ENCODE assay signal across 8 cellular contexts in the genomic region with DNA sequence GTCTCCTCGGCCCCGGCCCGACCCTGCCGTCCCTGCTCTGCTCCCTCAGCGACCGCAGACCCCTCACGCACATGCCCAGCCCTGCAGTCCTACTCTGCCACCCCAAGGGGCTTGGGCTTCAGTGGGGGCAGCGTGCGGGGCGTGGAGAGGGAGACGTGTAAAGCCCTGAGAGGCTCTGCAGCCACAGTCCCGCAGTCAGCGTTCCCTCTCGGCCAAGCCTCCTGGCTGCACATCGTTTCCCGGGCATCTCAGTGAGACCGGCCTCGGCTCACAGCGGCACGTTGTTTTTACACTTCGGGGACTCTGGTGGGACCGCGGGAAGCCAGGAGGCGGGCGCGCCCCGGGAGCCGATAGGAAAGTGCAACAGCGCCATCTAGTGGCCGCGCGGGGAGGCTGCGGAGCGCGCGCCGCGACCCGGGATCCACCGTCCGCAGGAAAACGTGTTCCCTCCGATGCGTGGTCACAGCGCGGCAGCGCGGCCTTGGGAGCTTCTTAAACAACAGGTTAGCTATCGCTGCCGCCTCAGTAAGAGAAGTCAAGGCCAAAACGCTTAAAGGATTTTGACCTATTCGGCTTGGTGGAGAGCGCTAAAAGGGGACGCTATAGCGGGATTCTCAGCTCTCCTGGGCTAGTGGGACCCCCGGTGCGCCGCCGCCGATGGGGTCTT.
DNase-seq lines count a peak whose midpoint lies in the region; ATAC-seq and TF ChIP-seq lines count a peak whose summit lies in the region.

No MANE protein-coding gene starts in this region.

- ATAC-seq in GM18511 (IDR thresholded peaks at IDR 0.05; ENCODE audit: unreplicated experiment) (peak; percentile 86), HG03108 (IDR thresholded peaks at IDR 0.05; ENCODE audit: unreplicated experiment) (peak; percentile 70), thoracic aorta (ENCODE audit: insufficient number of reproducible peaks, low FRiP score, low read depth) (peak; percentile 63)

- H3K9ac ChIP-seq in OCI-LY3 (ENCODE audit: low read length) = no peak overlapping the region

- peak overlapping the region; percentile 28; the same call in 1 of the 2 replicates for H3K4me2 ChIP-seq in OCI-LY3 (ENCODE audit: low read length)

- DNase-seq in AG04449 (ENCODE audit: low read depth, low spot score) (no peak), foreskin fibroblast (peak; percentile 21 to 76), thoracic aorta (ENCODE audit: low spot score) (no peak)
- peak; percentile 50 for DNase-seq in activated T-helper 2 cell treated with anti-CD3 and anti-CD28 coated beads, Interferon-gamma antibody, Interleukin-2, Interleukin-4, amounts not matched to agents 10 μg/mL and 5 μg/mL and 100 μg/mL, durations not matched to agents 14 hours and 24 hours and 36 hours (ENCODE audit: low spot score)

- H3K27me3 ChIP-seq in OCI-LY3 (ENCODE audit: low read depth, low read length) = peaks cover 15% of the 10 kb centered on the region; the same call in 1 of the 2 replicates
- H3K27me3 ChIP-seq in neutrophil = peaks cover 96% of the 10 kb centered on the region
- no peaks in the 10 kb centered on the region for H3K27me3 ChIP-seq in thoracic aorta (replicated peaks; ENCODE audit: insufficient read depth)

- peaks cover 33% of the 10 kb centered on the region for H3K27me3 Mint-ChIP-seq in activated T-helper 2 cell treated with anti-CD3 and anti-CD28 coated beads, Interferon-gamma antibody, Interleukin-2, Interleukin-4, amounts not matched to agents 10 μg/mL and 5 μg/mL and 100 μg/mL, durations not matched to agents 14 hours and 24 hours and 36 hours (ENCODE audit: low read depth)

- no peak overlapping the region for H2AFZ ChIP-seq in OCI-LY3 (ENCODE audit: low read depth, low read length)

- H4K20me1 ChIP-seq in OCI-LY3 (ENCODE audit: insufficient read depth, low read length) = no peaks in the 10 kb centered on the region

- no peaks in the 10 kb centered on the region for H3K4me1 Mint-ChIP-seq in activated T-helper 2 cell treated with anti-CD3 and anti-CD28 coated beads, Interferon-gamma antibody, Interleukin-2, Interleukin-4, amounts not matched to agents 10 μg/mL and 5 μg/mL and 100 μg/mL, durations not matched to agents 14 hours and 24 hours and 36 hours (ENCODE audit: low read depth)

- CTCF ChIA-PET in AG04449 (lab: Yijun Ruan, JAX) = interaction anchor here (0.5 to 6.5 kb wide), 23 partner anchors 8 to 655 kb away, joined by 3 to 112 read pairs (median 4); no protein-coding TSS in a partner anchor

- POLR2A ChIA-PET in AG04449 (lab: Yijun Ruan, JAX) = no interaction called here

- TF ChIP-seq CTCF in AG04449 (IDR thresholded peaks at IDR 0.05; ENCODE audit: insufficient read depth, low read length, missing control alignments) = peak; percentile 98
- TF ChIP-seq CTCF in OCI-LY3 (IDR thresholded peaks at IDR 0.05; ENCODE audit: low read depth, low read length) = peak; percentile 95
- peak; percentile 92 for TF ChIP-seq CTCF in foreskin fibroblast (IDR thresholded peaks at IDR 0.05; ENCODE audit: low read depth, low read length)
- TF ChIP-seq CTCF in neutrophil (IDR thresholded peaks at IDR 0.05) = peak; percentile 88
- TF ChIP-seq CTCF in thoracic aorta (IDR thresholded peaks at IDR 0.05) = peak; percentile 99

- intact Hi-C loops in activated T-helper 2 cell treated with anti-CD3 and anti-CD28 coated beads, Interferon-gamma antibody, Interleukin-2, Interleukin-4, amounts not matched to agents 10 μg/mL and 5 μg/mL and 100 μg/mL, durations not matched to agents 14 hours and 24 hours and 36 hours (cut with micrococcal nuclease) = loop anchor here (1.0 to 5.0 kb wide), 2 partner anchors 110 to 129 kb away; no protein-coding TSS in a partner anchor

- H3K4me3 ChIP-seq in AG04449 (ENCODE audit: low read depth, low read length) (peak overlapping the region; percentile 42), OCI-LY3 (ENCODE audit: low read length) (no peak overlapping the region), foreskin fibroblast (ENCODE audit: low read depth in 1 of 2, low read length in 2 of 2) (peak overlapping the region in 1 of 2 donors; percentile 26), neutrophil (ENCODE audit: low read depth in 1 of 2, low read length in 1 of 2) (no peak overlapping the region), thoracic aorta (peak overlapping the region; percentile 66)

- no peak overlapping the region for H3K27ac Mint-ChIP-seq in activated T-helper 2 cell treated with anti-CD3 and anti-CD28 coated beads, Interferon-gamma antibody, Interleukin-2, Interleukin-4, amounts not matched to agents 10 μg/mL and 5 μg/mL and 100 μg/mL, durations not matched to agents 14 hours and 24 hours and 36 hours

- no peaks in the 10 kb centered on the region for H3K79me2 ChIP-seq in OCI-LY3 (ENCODE audit: low read length)

- no peak overlapping the region for H3K27ac ChIP-seq in OCI-LY3 (ENCODE audit: low read length)
- no peak overlapping the region for H3K27ac ChIP-seq in neutrophil
- no peak overlapping the region for H3K27ac ChIP-seq in thoracic aorta

- H3K9me3 Mint-ChIP-seq in activated T-helper 2 cell treated with anti-CD3 and anti-CD28 coated beads, Interferon-gamma antibody, Interleukin-2, Interleukin-4, amounts not matched to agents 10 μg/mL and 5 μg/mL and 100 μg/mL, durations not matched to agents 14 hours and 24 hours and 36 hours = no peaks in the 10 kb centered on the region

- peak overlapping the region; percentile 1 for H3K4me3 Mint-ChIP-seq in activated T-helper 2 cell treated with anti-CD3 and anti-CD28 coated beads, Interferon-gamma antibody, Interleukin-2, Interleukin-4, amounts not matched to agents 10 μg/mL and 5 μg/mL and 100 μg/mL, durations not matched to agents 14 hours and 24 hours and 36 hours (ENCODE audit: low read depth)

- no peaks in the 10 kb centered on the region for H3K36me3 Mint-ChIP-seq in activated T-helper 2 cell treated with anti-CD3 and anti-CD28 coated beads, Interferon-gamma antibody, Interleukin-2, Interleukin-4, amounts not matched to agents 10 μg/mL and 5 μg/mL and 100 μg/mL, durations not matched to agents 14 hours and 24 hours and 36 hours (ENCODE audit: low read depth)

- H3K4me1 ChIP-seq in OCI-LY3 (ENCODE audit: low read length) (no peaks in the 10 kb centered on the region), neutrophil (ENCODE audit: control insufficient read depth in 1 of 2, insufficient read depth in 1 of 2, low read depth in 1 of 2, low read length in 1 of 2) (peaks cover 6 to 7% of the 10 kb centered on the region in 2 experiments), thoracic aorta (ENCODE audit: control insufficient read depth in 1 of 2, low read depth in 2 of 2) (peaks cover 1 to 18% of the 10 kb centered on the region in 2 donors)

- no peaks in the 10 kb centered on the region for H3K36me3 ChIP-seq in OCI-LY3 (replicated peaks; ENCODE audit: low read depth, low read length)
- no peaks in the 10 kb centered on the region for H3K36me3 ChIP-seq in neutrophil
- no peaks in the 10 kb centered on the region for H3K36me3 ChIP-seq in thoracic aorta

- H3K9me3 ChIP-seq in OCI-LY3 (ENCODE audit: insufficient read depth, low read length) = no peaks in the 10 kb centered on the region
- no peaks in the 10 kb centered on the region for H3K9me3 ChIP-seq in neutrophil
- H3K9me3 ChIP-seq in thoracic aorta = no peaks in the 10 kb centered on the region

Comparison
In these comparisons a context has a peak if more than half of its experiments do, and no peak if none do; other contexts are left out.
1. DNase-seq: peak in activated T-helper 2 cell treated with anti-CD3 and anti-CD28 coated beads, Interferon-gamma antibody, Interleukin-2, Interleukin-4, amounts not matched to agents 10 μg/mL and 5 μg/mL and 100 μg/mL, durations not matched to agents 14 hours and 24 hours and 36 hours (single experiment) and foreskin fibroblast (2 of 2); none in AG04449 (single experiment) and thoracic aorta (single experiment).
2. H3K4me3 ChIP-seq: peak in AG04449 (single experiment) and thoracic aorta (single experiment); none in OCI-LY3 (single experiment) and neutrophil (0 of 2).
3. Peak in every context shown above with its lines, with median percentiles within 50 percentile points of each other: CTCF ChIP-seq and ATAC-seq.